ENCODE assay signal across 1 cellular context in the genomic region with DNA sequence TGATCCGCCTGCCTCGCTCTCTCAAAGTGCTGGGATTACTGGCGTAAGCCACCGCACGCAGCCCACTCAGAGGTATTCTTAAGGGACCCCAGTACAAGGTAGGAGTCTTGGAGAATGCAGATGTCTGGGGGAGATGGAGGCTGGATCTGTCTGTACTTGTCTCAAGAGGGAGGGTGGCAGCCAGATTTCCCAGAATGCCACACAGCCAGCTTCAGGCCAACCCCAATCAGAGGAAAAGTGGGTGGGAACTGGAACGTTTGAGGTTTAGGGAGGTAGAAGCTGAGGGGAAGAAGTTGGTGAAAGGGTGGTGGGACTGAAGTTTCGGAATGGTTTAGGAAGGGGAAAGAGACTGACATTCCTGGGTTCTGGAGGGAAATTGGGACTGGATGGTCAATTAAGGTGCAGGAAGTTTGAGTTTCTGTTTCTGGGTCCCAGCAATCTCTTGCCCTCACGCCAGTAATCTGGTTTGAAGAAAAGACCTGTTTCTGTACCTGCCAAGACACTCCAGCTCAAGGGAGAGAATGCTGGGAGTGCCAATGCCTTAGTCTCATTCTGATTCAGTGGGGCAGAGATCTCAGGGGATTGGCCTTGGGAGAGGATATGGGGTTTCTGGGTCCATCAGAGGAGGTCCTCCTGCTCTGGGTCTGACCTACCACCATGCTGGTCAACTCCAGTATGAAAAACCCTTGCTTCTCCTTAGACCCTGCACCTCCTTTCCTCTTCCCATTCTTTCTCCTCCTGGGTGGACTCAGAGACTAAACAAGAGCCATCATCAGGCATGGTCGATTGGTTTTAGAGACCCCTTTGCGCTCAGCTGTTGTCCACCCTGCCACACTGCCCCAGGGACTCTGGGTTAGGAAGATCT.
A peak's percentile ranks its signal among the peaks of the same experiment; 100 is the strongest.
TF ChIP-seq lines count a peak whose summit lies in the region.

No MANE protein-coding gene starts in this region.

TF ChIP-seq in endothelial cell of umbilical vein, 7 proteins besides CTCF, POLR2A, EP300 and RAD21:
- peak; percentile 72 for TF ChIP-seq POLR2AphosphoS5 (IDR thresholded peaks at IDR 0.05; ENCODE audit: insufficient read depth, low read depth, low read length)
- no peak for TF ChIP-seq GATA2 (IDR thresholded peaks at IDR 0.05; ENCODE audit: insufficient read depth, insufficient read length, low read depth, low read length)
